In the genomic region with DNA sequence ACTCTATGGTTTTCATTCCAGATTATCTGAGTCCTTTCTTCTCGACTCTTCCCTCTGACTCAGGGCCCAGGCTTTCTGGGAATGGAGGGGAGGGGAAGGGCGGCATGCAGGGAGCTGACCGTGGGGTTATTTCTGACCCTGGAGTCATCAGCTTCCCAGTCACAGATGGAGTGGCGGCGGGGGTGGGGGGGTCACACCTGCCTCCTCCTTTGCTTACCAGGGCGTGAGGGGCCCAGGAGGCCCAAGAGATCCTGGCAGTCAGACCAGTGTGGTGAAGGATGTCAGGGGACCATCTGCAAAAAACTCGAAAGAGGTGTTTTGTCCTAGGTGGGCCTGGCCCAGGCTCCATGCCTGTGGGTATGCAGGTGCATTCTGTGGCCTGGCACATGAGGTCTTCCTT, we compare ENCODE assay signal across 22 cellular contexts. TPM values are rescaled to one million over a fixed set of nuclear protein-coding genes. Genes with fewer than 3 reads are reported as not detected.
DNase-seq lines count a peak whose midpoint lies in the region; ATAC-seq and TF ChIP-seq lines count a peak whose summit lies in the region.
"Had no signal": no experiment of that assay in that cellular context is flagged by ENCODE, and none has a peak within 500 bp of the region (broad histone marks: within the 10 kb centered on the region; RNA-seq: fewer than 3 reads in every experiment).

No MANE protein-coding gene starts in this region.

- no peaks in the 10 kb centered on the region for H3K27me3 Mint-ChIP-seq in activated naive CD4-positive, alpha-beta T cell treated with anti-CD3 and anti-CD28 coated beads for 36 hours (ENCODE audit: low read depth)
- H3K27me3 Mint-ChIP-seq in naive thymus-derived CD4-positive, alpha-beta T cell, result peaks cover 0 to 25% (median 4%) of the 10 kb centered on the region in 5 donors

- H3K4me1 ChIP-seq in right cardiac atrium (ENCODE audit: control insufficient read depth, insufficient read depth, low read length), result peaks cover 2% of the 10 kb centered on the region
- H3K4me1 ChIP-seq in gastrocnemius medialis, result peaks cover 58 to 59% of the 10 kb centered on the region in 2 donors
- H3K4me1 ChIP-seq in naive thymus-derived CD4-positive, alpha-beta T cell (ENCODE audit: control insufficient read depth in 2 of 2, insufficient read depth in 2 of 2, low read length in 2 of 2), result peaks cover 0 to 5% of the 10 kb centered on the region in 2 donors

- TF ChIP-seq CTCF in gastrocnemius medialis (IDR thresholded peaks at IDR 0.05 in 4 of 5, conservative IDR thresholded peaks at IDR 0.05 in 1 of 5), result no peak

- 68% methylated on average over 7 of the region's 7 CpGs for WGBS in right cardiac atrium

- intact Hi-C loops in activated naive CD4-positive, alpha-beta T cell treated with anti-CD3 and anti-CD28 coated beads for 36 hours (cut with micrococcal nuclease), result no loop called here
- intact Hi-C loops in right cardiac atrium (cut with DNase I), result loop anchor here in 1 of 4 donors (5.0 kb wide), 1 partner anchor 94 kb away; no protein-coding TSS in a partner anchor
- intact Hi-C loops in gastrocnemius medialis (cut with DNase I; ENCODE audit: low total_unique reads), result loop anchor here (5.0 kb wide), 2 partner anchors 86 to 731 kb away; partner anchors contain the start of genes GORASP1 and TTC21A
- intact Hi-C loops in naive thymus-derived CD4-positive, alpha-beta T cell (cut with micrococcal nuclease), result no loop called here

- H3K4me3 Mint-ChIP-seq in activated naive CD4-positive, alpha-beta T cell treated with anti-CD3 and anti-CD28 coated beads for 36 hours, result no peak overlapping the region
- no peak overlapping the region for H3K4me3 Mint-ChIP-seq in naive thymus-derived CD4-positive, alpha-beta T cell
- H3K4me3 Mint-ChIP-seq: activated B cell treated with CpG ODN at 0.5 μM for 24 hours, neural crest cell, type B pancreatic cell had no signal

- POLR2A ChIA-PET in naive thymus-derived CD4-positive, alpha-beta T cell (lab: Charles Lee), result no interaction called here

- H3K36me3 Mint-ChIP-seq in activated naive CD4-positive, alpha-beta T cell treated with anti-CD3 and anti-CD28 coated beads, Interleukin-2, amount 50 U/mL, for 72 hours, result no peaks in the 10 kb centered on the region
- H3K36me3 Mint-ChIP-seq in activated naive CD4-positive, alpha-beta T cell treated with anti-CD3 and anti-CD28 coated beads for 36 hours (ENCODE audit: low read depth), result no peaks in the 10 kb centered on the region
- no peaks in the 10 kb centered on the region for H3K36me3 Mint-ChIP-seq in naive thymus-derived CD4-positive, alpha-beta T cell
- H3K36me3 Mint-ChIP-seq: type B pancreatic cell had no signal

- no peak for TF ChIP-seq POLR2A in gastrocnemius medialis (IDR thresholded peaks at IDR 0.05)

- ATAC-seq in activated naive CD4-positive, alpha-beta T cell treated with anti-CD3 and anti-CD28 coated beads, Interleukin-2, amount 50 U/mL, for 72 hours, result no peak
- ATAC-seq in right cardiac atrium, result peak in 1 of 2 donors; percentile 26
- peak; percentile 25 to 28 for ATAC-seq in gastrocnemius medialis
- ATAC-seq in naive thymus-derived CD4-positive, alpha-beta T cell, result no peak
- ATAC-seq: A549 had no signal

- no peaks in the 10 kb centered on the region for H3K9me3 ChIP-seq in right cardiac atrium (ENCODE audit: control insufficient read depth, low read length)
- H3K9me3 ChIP-seq in gastrocnemius medialis, result no peaks in the 10 kb centered on the region
- H3K9me3 ChIP-seq in naive thymus-derived CD4-positive, alpha-beta T cell (ENCODE audit: control insufficient read depth in 2 of 3, low read length in 3 of 3), result no peaks in the 10 kb centered on the region
- H3K9me3 ChIP-seq: A549 had no signal

- in situ Hi-C loops in gastrocnemius medialis (cut with MboI; ENCODE audit: low sequenced_read_pairs in 4 of 4), result loop anchor here in 3 of 4 donors (5.0 to 25.0 kb wide), 3 partner anchors 91 to 1269 kb away; partner anchors contain the start of genes CX3CR1 (in 1 of the 3) and RPL14 (in 1 of the 3)

- CTCF ChIA-PET in activated naive CD4-positive, alpha-beta T cell treated with anti-CD3 and anti-CD28 coated beads for 36 hours (lab: Charles Lee), result interaction anchor here (5.3 to 10.5 kb wide), 2 partner anchors 65 to 96 kb away, joined by 52 to 359 read pairs; no protein-coding TSS in a partner anchor
- CTCF ChIA-PET in naive thymus-derived CD4-positive, alpha-beta T cell (lab: Charles Lee), result interaction anchor here (5.9 kb wide), 1 partner anchor 94 kb away, joined by 45 read pairs; no protein-coding TSS in a partner anchor

- peaks cover 46% of the 10 kb centered on the region for H3K4me1 Mint-ChIP-seq in activated naive CD4-positive, alpha-beta T cell treated with anti-CD3 and anti-CD28 coated beads for 36 hours (ENCODE audit: low read depth)
- H3K4me1 Mint-ChIP-seq in naive thymus-derived CD4-positive, alpha-beta T cell, result peaks cover 4 to 18% (median 7%) of the 10 kb centered on the region in 7 donors

- peak in 1 of 2 donors; percentile 51 for DNase-seq in activated naive CD4-positive, alpha-beta T cell treated with anti-CD3 and anti-CD28 coated beads, Interleukin-2, amount 50 U/mL, for 72 hours (ENCODE audit: low spot score in 2 of 2)
- DNase-seq in activated naive CD4-positive, alpha-beta T cell treated with anti-CD3 and anti-CD28 coated beads for 36 hours, result no peak
- peak; percentile 76 for DNase-seq in M059J (ENCODE audit: low read depth)
- peak in 1 of 3 donors; percentile 10 for DNase-seq in right cardiac atrium
- DNase-seq in gastrocnemius medialis, result peak; percentile 66 to 84
- no peak for DNase-seq in NCI-H187 treated with DMSO at 0.1 percent for 48 hours (lab: John Stamatoyannopoulos, UW)
- DNase-seq in T1000 (lab: John Stamatoyannopoulos, UW), result no peak
- DNase-seq in naive thymus-derived CD4-positive, alpha-beta T cell, result no peak
- DNase-seq: activated B cell treated with CpG ODN at 0.5 μM for 24 hours, DMS 273 treated with DMSO at 0.1 percent for 48 hours, KG1, NCI-H1048, NCI-H2081, NCI-H524, retina, T-helper 2 cell had no signal

- H3K27ac Mint-ChIP-seq in activated naive CD4-positive, alpha-beta T cell treated with anti-CD3 and anti-CD28 coated beads, Interleukin-2, amount 50 U/mL, for 72 hours, result peak overlapping the region; percentile 37 to 88
- H3K27ac Mint-ChIP-seq in activated naive CD4-positive, alpha-beta T cell treated with anti-CD3 and anti-CD28 coated beads for 36 hours, result no peak overlapping the region
- no peak overlapping the region for H3K27ac Mint-ChIP-seq in naive thymus-derived CD4-positive, alpha-beta T cell
- H3K27ac Mint-ChIP-seq: type B pancreatic cell had no signal

- H3K36me3 ChIP-seq in gastrocnemius medialis, result peaks cover 0 to 5% of the 10 kb centered on the region in 2 donors
- no peaks in the 10 kb centered on the region for H3K36me3 ChIP-seq in naive thymus-derived CD4-positive, alpha-beta T cell (ENCODE audit: control insufficient read depth in 2 of 3, insufficient read depth in 3 of 3, low read length in 3 of 3)

- no peak overlapping the region for H3K4me3 ChIP-seq in right cardiac atrium (ENCODE audit: low read length)
- H3K4me3 ChIP-seq in gastrocnemius medialis, result no peak overlapping the region
- no peak overlapping the region for H3K4me3 ChIP-seq in naive thymus-derived CD4-positive, alpha-beta T cell (ENCODE audit: low read length)
- H3K4me3 ChIP-seq: A549, hepatocyte had no signal

- no peaks in the 10 kb centered on the region for H3K9me3 Mint-ChIP-seq in activated naive CD4-positive, alpha-beta T cell treated with anti-CD3 and anti-CD28 coated beads, Interleukin-2, amount 50 U/mL, for 72 hours
- H3K9me3 Mint-ChIP-seq in activated naive CD4-positive, alpha-beta T cell treated with anti-CD3 and anti-CD28 coated beads for 36 hours, result peaks cover 1% of the 10 kb centered on the region
- H3K9me3 Mint-ChIP-seq in naive thymus-derived CD4-positive, alpha-beta T cell, result no peaks in the 10 kb centered on the region
- H3K9me3 Mint-ChIP-seq: activated B cell treated with CpG ODN at 0.5 μM for 24 hours, neural crest cell, type B pancreatic cell had no signal

- H3K27me3 ChIP-seq in right cardiac atrium (ENCODE audit: control insufficient read depth, insufficient read depth) (no peaks in the 10 kb centered on the region), gastrocnemius medialis (no peaks in the 10 kb centered on the region)
- H3K27me3 ChIP-seq in naive thymus-derived CD4-positive, alpha-beta T cell (ENCODE audit: control insufficient read depth in 2 of 2, insufficient read depth in 2 of 2, low read length in 2 of 2), result no peaks in the 10 kb centered on the region
- H3K27me3 ChIP-seq: hepatocyte had no signal

- peak overlapping the region; percentile 95 for H3K27ac ChIP-seq in right cardiac atrium (ENCODE audit: low read length)
- peak overlapping the region; percentile 91 to 100 (median 98) for H3K27ac ChIP-seq in gastrocnemius medialis
- no peak overlapping the region for H3K27ac ChIP-seq in naive thymus-derived CD4-positive, alpha-beta T cell (ENCODE audit: low read depth, low read length)
- H3K27ac ChIP-seq: A549, hepatocyte had no signal

RNA-seq across cellular contexts. Expression of gene XIRP1, which starts 1.0 kb away (rescaled TPM):
- 1 to 10 TPM in 1 of 2 donors, under 1 TPM in 1; 0.14 to 4.1 TPM for total RNA-seq in activated naive CD4-positive, alpha-beta T cell treated with anti-CD3 and anti-CD28 coated beads, Interleukin-2, amount 50 U/mL, for 72 hours
- under 1 TPM; 0.62 to 0.72 TPM for total RNA-seq in activated naive CD4-positive, alpha-beta T cell treated with anti-CD3 and anti-CD28 coated beads for 36 hours
- total RNA-seq in M059J (2014; rRNA removed; shearing (Covaris generic)), result 0.12 and 0.59 TPM in 2 replicates
- total RNA-seq in right cardiac atrium (100 to 1,000 TPM; 152 to 278 (median 176) TPM), gastrocnemius medialis (100 to 1,000 TPM in 2 of 4 donors, 10 to 100 TPM in 2; 52.4 to 329 (median 128) TPM)
- polyA plus RNA-seq in right cardiac atrium, result 453 TPM
- under 1 TPM in 1 of 5 experiments, not detected in 4; 0.07 TPM for total RNA-seq in naive thymus-derived CD4-positive, alpha-beta T cell
- not detected for polyA plus RNA-seq in naive thymus-derived CD4-positive, alpha-beta T cell
- total RNA-seq: H4, neural crest cell had no signal
- polyA plus RNA-seq: A549, keratinocyte had no signal

RNA-seq across cellular contexts. Expression of gene CSRNP1, which starts 40.0 kb away (rescaled TPM):
- total RNA-seq in activated naive CD4-positive, alpha-beta T cell treated with anti-CD3 and anti-CD28 coated beads, Interleukin-2, amount 50 U/mL, for 72 hours, result 10 to 100 TPM; 72.9 to 87.1 TPM
- 10 to 100 TPM; 66.5 to 71.0 TPM for total RNA-seq in activated naive CD4-positive, alpha-beta T cell treated with anti-CD3 and anti-CD28 coated beads for 36 hours
- total RNA-seq in M059J (2014; rRNA removed; shearing (Covaris generic)), result 6.0 and 12.6 TPM in 2 replicates
- total RNA-seq in right cardiac atrium (10 to 100 TPM; 10.9 to 33.2 (median 15.7) TPM), gastrocnemius medialis (10 to 100 TPM; 27.5 to 66.8 (median 42.3) TPM)
- polyA plus RNA-seq in right cardiac atrium, result 30.5 TPM
- 100 to 1,000 TPM in 2 of 5 experiments, 10 to 100 TPM in 3; 13.7 to 319 (median 22.9) TPM for total RNA-seq in naive thymus-derived CD4-positive, alpha-beta T cell
- 10 to 100 TPM in 1 of 2 donors, 1 to 10 TPM in 1; 9.8 to 12.1 TPM for polyA plus RNA-seq in naive thymus-derived CD4-positive, alpha-beta T cell

Comparison
In these comparisons a context has a peak if more than half of its experiments do, and no peak if none do; other contexts are left out.
1. H3K27ac Mint-ChIP-seq: peak in activated naive CD4-positive, alpha-beta T cell treated with anti-CD3 and anti-CD28 coated beads, Interleukin-2, amount 50 U/mL, for 72 hours (2 of 2); none in activated naive CD4-positive, alpha-beta T cell treated with anti-CD3 and anti-CD28 coated beads for 36 hours (single experiment) and naive thymus-derived CD4-positive, alpha-beta T cell (0 of 9).
2. ATAC-seq: peak in gastrocnemius medialis (2 of 2); none in activated naive CD4-positive, alpha-beta T cell treated with anti-CD3 and anti-CD28 coated beads, Interleukin-2, amount 50 U/mL, for 72 hours (0 of 2) and naive thymus-derived CD4-positive, alpha-beta T cell (single experiment).
3. DNase-seq: peak in M059J (single experiment) and gastrocnemius medialis (2 of 2); none in activated naive CD4-positive, alpha-beta T cell treated with anti-CD3 and anti-CD28 coated beads for 36 hours (single experiment), NCI-H187 treated with DMSO at 0.1 percent for 48 hours (single experiment), T1000 (single experiment) and naive thymus-derived CD4-positive, alpha-beta T cell (0 of 9).
4. RNA of gene XIRP1, which starts 1.0 kb away (total RNA-seq): 152 to 278 TPM in right cardiac atrium and 52.4 to 329 TPM in gastrocnemius medialis; 0.14 to 4.1 TPM in activated naive CD4-positive, alpha-beta T cell treated with anti-CD3 and anti-CD28 coated beads, Interleukin-2, amount 50 U/mL, for 72 hours, 0.62 to 0.72 TPM in activated naive CD4-positive, alpha-beta T cell treated with anti-CD3 and anti-CD28 coated beads for 36 hours, 0.12 to 0.59 TPM in M059J and 0.07 TPM in naive thymus-derived CD4-positive, alpha-beta T cell; every median in the first group is over 10 times any median in the second.